ENCODE assay signal across 25 cellular contexts in genomic region chrX:45912316-45912715, GRCh38.
"Had no signal": no experiment of that assay in that cellular context is flagged by ENCODE, and none has a peak within 500 bp of the region (broad histone marks: within the 10 kb centered on the region; RNA-seq: fewer than 3 reads in every experiment).

No MANE protein-coding gene starts in this region.

- H3K27ac ChIP-seq: left ventricle myocardium inferior, ovary, skin epidermis, stomach, testis, thyroid gland, transverse colon, upper lobe of left lung, vagina had no signal

- H3K4me1 ChIP-seq: left ventricle myocardium inferior, stomach, testis, thyroid gland, transverse colon, upper lobe of left lung, vagina had no signal

- H3K4me3 ChIP-seq: left ventricle myocardium inferior, lung, ovary, skin epidermis, stomach, testis, thyroid gland, transverse colon, upper lobe of left lung, vagina had no signal

- DNase-seq: hypothalamus; islet precursor cell; left ventricle myocardium inferior; mesendoderm; naive B cell; natural killer cell; nephron progenitor cell; ovary; retina; right cardiac atrium; stimulated activated CD4-positive, alpha-beta T cell treated with anti-CD3 and anti-CD28 coated beads, Interleukin-12 subunit alpha, Interleukin-12 subunit beta, amount 100 ng/mL, for 4 hours; stimulated activated CD4-positive, alpha-beta T cell treated with anti-CD3 and anti-CD28 coated beads, Interleukin-15, amount 100 ng/mL, for 24 hours; stimulated activated CD4-positive, alpha-beta T cell treated with anti-CD3 and anti-CD28 coated beads, Interleukin-2, amount 100 ng/mL, for 24 hours; stimulated activated CD4-positive, alpha-beta T cell treated with anti-CD3 and anti-CD28 coated beads, Interleukin-4, amount 100 ng/mL, for 1 hour; stimulated activated naive B cell treated with anti-CD40 and anti-IgM and Interleukin-4, amounts not matched to agents 10 μg/mL and 1 μg/mL and 100 μg/mL, for 72 hours; stimulated activated naive CD8-positive, alpha-beta T cell treated with anti-CD3 and anti-CD28 coated beads, Interleukin-15, Interleukin-2, amounts not matched to agents 100 U/mL and 50 U/mL, for 24 hours; stomach; testis; thyroid gland; transverse colon; upper lobe of left lung had no signal

- H3K36me3 ChIP-seq: left ventricle myocardium inferior, ovary, stomach, thyroid gland, transverse colon, upper lobe of left lung, vagina had no signal

- H3K9me3 ChIP-seq: left ventricle myocardium inferior, ovary, stomach, testis, thyroid gland, transverse colon, upper lobe of left lung, vagina had no signal

- H3K27me3 ChIP-seq: ovary, stomach, testis, thyroid gland, transverse colon, upper lobe of left lung, vagina had no signal

- ATAC-seq: natural killer cell; right cardiac atrium; sciatic nerve; stimulated activated naive B cell treated with anti-CD40 and anti-IgM and Interleukin-4, amounts not matched to agents 10 μg/mL and 1 μg/mL and 100 μg/mL, for 72 hours; stimulated activated naive CD8-positive, alpha-beta T cell treated with anti-CD3 and anti-CD28 coated beads, Interleukin-15, Interleukin-2, amounts not matched to agents 100 U/mL and 50 U/mL, for 24 hours had no signal
